In genomic region chr6:32622545-32623401, GRCh38 we compare ENCODE assay signal across 9 cellular contexts. TPM values are rescaled to one million over a fixed set of nuclear protein-coding genes. Genes with fewer than 3 reads are reported as not detected.
DNase-seq lines count a peak whose midpoint lies in the region; ATAC-seq, FAIRE-seq and TF ChIP-seq lines count a peak whose summit lies in the region.
"Had no signal": no experiment of that assay in that cellular context is flagged by ENCODE, and none has a peak within 500 bp of the region (broad histone marks: within the 10 kb centered on the region; RNA-seq: fewer than 3 reads in every experiment).

No MANE protein-coding gene starts in this region.

- in situ Hi-C loops in G401 (cut with HindIII; ENCODE audit: low sequenced_read_pairs), result no loop called here

- intact Hi-C loops in stomach (cut with DNase I; ENCODE audit: low total_unique reads), result no loop called here

- TF ChIP-seq EP300 in stomach (IDR thresholded peaks at IDR 0.05), result no peak

- peak; percentile 44 for TF ChIP-seq POLR2A in GM12891 (IDR thresholded peaks at IDR 0.05; ENCODE audit: low read depth, low read length)
- TF ChIP-seq POLR2A in stomach (IDR thresholded peaks at IDR 0.05), result no peak

- DNase-seq in GM12891 (ENCODE audit: insufficient read length, low spot score) (peak; percentile 20), epithelial cell of proximal tubule (ENCODE audit: low read depth) (no peak), omental fat pad (ENCODE audit: low spot score) (no peak), stomach (no peak), G401 (ENCODE audit: low spot score) (no peak)
- peak; percentile 74 for DNase-seq in Jurkat, Clone E6-1 (ENCODE audit: low read depth, low spot score)
- DNase-seq in activated CD4-positive, alpha-beta T cell treated with anti-CD3 and anti-CD28 coated beads for 1 hour, result peak; percentile 16

- peak overlapping the region in 2 of 5 donors; percentile 35 to 50 for H3K27ac ChIP-seq in stomach
- H3K27ac ChIP-seq: tibial nerve had no signal

- peaks cover 0 to 9% (median 0%) of the 10 kb centered on the region in 4 donors for H3K9me3 ChIP-seq in stomach
- H3K9me3 ChIP-seq: tibial nerve had no signal

- H3K4me1 ChIP-seq in stomach, result no peaks in the 10 kb centered on the region
- H3K4me1 ChIP-seq: tibial nerve had no signal

- no peaks in the 10 kb centered on the region for H3K27me3 ChIP-seq in stomach
- H3K27me3 ChIP-seq: tibial nerve had no signal

- FAIRE-seq in GM12891 (lab: Jason Lieb, UNC), result peak; percentile 96

- WGBS in stomach, 5 donors, result 2 to 83% (median 29%) methylated on average over 1 of the region's 1 CpG

- ATAC-seq in GM21723 (IDR thresholded peaks at IDR 0.05; ENCODE audit: unreplicated experiment), result peak; percentile 74
- ATAC-seq in omental fat pad (ENCODE audit: low FRiP score), result peak; percentile 89

- H3K36me3 ChIP-seq in stomach, result no peaks in the 10 kb centered on the region
- H3K36me3 ChIP-seq: tibial nerve had no signal

- H3K4me3 ChIP-seq in Jurkat, Clone E6-1 (ENCODE audit: low read length), result no peak overlapping the region
- H3K4me3 ChIP-seq in epithelial cell of proximal tubule (ENCODE audit: low read depth, low read length), result no peak overlapping the region
- H3K4me3 ChIP-seq in stomach, result no peak overlapping the region
- H3K4me3 ChIP-seq: tibial nerve had no signal

- TF ChIP-seq CTCF in epithelial cell of proximal tubule (conservative IDR thresholded peaks at IDR 0.05; ENCODE audit: low read depth, low read length) (peak; percentile 66), omental fat pad (IDR thresholded peaks at IDR 0.05) (no peak), stomach (IDR thresholded peaks at IDR 0.05) (peak in 1 of 7 experiments; percentile 39)

TF ChIP-seq in GM12891, 5 proteins besides CTCF, POLR2A, EP300 and RAD21:
- no peak for TF ChIP-seq PAX5 (IDR thresholded peaks at IDR 0.05; ENCODE audit: insufficient read depth, low read length, severe bottlenecking)
- TF ChIP-seq TAF1 (IDR thresholded peaks at IDR 0.05; ENCODE audit: low read depth, low read length), result peak; percentile 78
- TF ChIP-seq SPI1 (IDR thresholded peaks at IDR 0.05; ENCODE audit: low read depth, low read length), result peak; percentile 66
- peak; percentile 89 for TF ChIP-seq POLR2AphosphoS5 (IDR thresholded peaks at IDR 0.05; ENCODE audit: low read depth, low read length)
- TF ChIP-seq POU2F2 (IDR thresholded peaks at IDR 0.05; ENCODE audit: low read depth, low read length), result peak; percentile 96

RNA-seq across cellular contexts. Expression of gene HLA-DQA1, which starts 14.4 kb away (rescaled TPM):
- 1,375 TPM for polyA plus RNA-seq in GM12891 (2012; ENCODE audit: low read depth, missing spikeins)
- not detected for polyA plus RNA-seq in Jurkat, Clone E6-1 (2012; ENCODE audit: insufficient read depth, insufficient read length)
- total RNA-seq in epithelial cell of proximal tubule (not detected in 2 replicates), omental fat pad (10 to 100 TPM in 1 of 4 donors, 1 to 10 TPM in 3; 1.8 to 14.5 (median 6.8) TPM), stomach (1 to 10 TPM in 2 of 5 donors, not detected in 3; 1.1 to 6.4 TPM)
- 10 to 100 TPM in 2 of 3 donors, 1 to 10 TPM in 1; 5.0 to 16.2 (median 12.5) TPM for polyA plus RNA-seq in stomach
- total RNA-seq in G401 (2014; rRNA removed; shearing (Covaris generic)), result not detected in 2 replicates

RNA-seq across cellular contexts. Expression of gene HLA-DRB1, which starts 33.1 kb away (rescaled TPM):
- 1,438 TPM for polyA plus RNA-seq in GM12891 (2012; ENCODE audit: low read depth, missing spikeins)
- 1.9 TPM for polyA plus RNA-seq in Jurkat, Clone E6-1 (2012; ENCODE audit: insufficient read depth, insufficient read length)
- total RNA-seq in epithelial cell of proximal tubule (not detected in 2 replicates), omental fat pad (10 to 100 TPM; 52.7 to 99.3 (median 57.4) TPM), stomach (10 to 100 TPM in 4 of 5 donors, 1 to 10 TPM in 1; 4.1 to 47.1 (median 25.3) TPM)
- 100 to 1,000 TPM in 1 of 3 donors, 10 to 100 TPM in 2; 23.0 to 111 (median 23.1) TPM for polyA plus RNA-seq in stomach
- total RNA-seq in G401 (2014; rRNA removed; shearing (Covaris generic)), result not detected in 2 replicates

RNA-seq across cellular contexts. Expression of gene HLA-DQB1, which starts 43.7 kb away (rescaled TPM):
- 616 TPM for polyA plus RNA-seq in GM12891 (2012; ENCODE audit: low read depth, missing spikeins)
- polyA plus RNA-seq in Jurkat, Clone E6-1 (2012; ENCODE audit: insufficient read depth, insufficient read length), result 2.2 TPM
- total RNA-seq in epithelial cell of proximal tubule (0.51 and 0.58 TPM in 2 replicates), omental fat pad (1 to 10 TPM; 1.6 to 9.1 (median 2.4) TPM), stomach (10 to 100 TPM in 1 of 5 donors, 1 to 10 TPM in 2, not detected in 2; 2.0 to 16.8 (median 4.5) TPM)
- polyA plus RNA-seq in stomach, result 10 to 100 TPM; 26.0 to 94.5 (median 31.8) TPM
- not detected in 2 replicates for total RNA-seq in G401 (2014; rRNA removed; shearing (Covaris generic))

Comparison
In these comparisons a context has a peak if more than half of its experiments do, and no peak if none do; other contexts are left out.
1. DNase-seq: peak in GM12891 (single experiment), Jurkat, Clone E6-1 (single experiment) and activated CD4-positive, alpha-beta T cell treated with anti-CD3 and anti-CD28 coated beads for 1 hour (single experiment); none in epithelial cell of proximal tubule (single experiment), omental fat pad (single experiment), stomach (single experiment) and G401 (single experiment).